1 cellular context compared by ENCODE assay signal in genomic region chr4:38815879-38816782, GRCh38.
A peak's percentile ranks its signal among the peaks of the same experiment; 100 is the strongest.
TF ChIP-seq lines count a peak whose summit lies in the region.

No MANE protein-coding gene starts in this region.

TF ChIP-seq in GM12878, 131 proteins besides CTCF, POLR2A, EP300 and RAD21 (continued from another document and continues in another):
- TF ChIP-seq ELK1 (IDR thresholded peaks at IDR 0.05; ENCODE audit: low read depth, low read length) (no peak), CHD4 (IDR thresholded peaks at IDR 0.05) (no peak), ZSCAN29 (IDR thresholded peaks at IDR 0.05) (no peak), BRCA1 (IDR thresholded peaks at IDR 0.05; ENCODE audit: low read depth, low read length) (no peak), FOS (IDR thresholded peaks at IDR 0.05; ENCODE audit: borderline replicate concordance, extremely low read depth, insufficient read length) (no peak), TCF7 (IDR thresholded peaks at IDR 0.05; ENCODE audit: borderline replicate concordance) (no peak), JUND (IDR thresholded peaks at IDR 0.05; ENCODE audit: low read depth, low read length) (0 out of 2 replicates have a peak, but pooled peaks have one; percentile 55), SREBF1 (IDR thresholded peaks at IDR 0.05; ENCODE audit: low read length) (no peak; the same call in 1 of the 2 replicates), BCL3 (IDR thresholded peaks at IDR 0.05; ENCODE audit: borderline replicate concordance, insufficient read depth, low read depth, low read length, poor library complexity, severe bottlenecking) (no peak), STAT3 (IDR thresholded peaks at IDR 0.05; ENCODE audit: low read depth, low read length) (no peak), CUX1 (IDR thresholded peaks at IDR 0.05; ENCODE audit: insufficient replicate concordance, low read depth, low read length) (no peak), MAX (IDR thresholded peaks at IDR 0.05; ENCODE audit: low read depth, low read length) (no peak), NBN (IDR thresholded peaks at IDR 0.05) (no peak; the same call in none of the 2 replicates), ZNF207 (IDR thresholded peaks at IDR 0.05; ENCODE audit: borderline replicate concordance) (no peak), BHLHE40 (IDR thresholded peaks at IDR 0.05; ENCODE audit: borderline replicate concordance in 1 of 2, low read depth in 2 of 2, low read length in 1 of 2) (peak; percentile 40 to 66; a peak in 2 of 4 replicates), ZNF24 (IDR thresholded peaks at IDR 0.05) (peak; percentile 72), PKNOX1 (IDR thresholded peaks at IDR 0.05) (peak; percentile 70), PBX3 (IDR thresholded peaks at IDR 0.05; ENCODE audit: insufficient replicate concordance, low read depth, low read length) (no peak), GATAD2B (conservative IDR thresholded peaks at IDR 0.05; ENCODE audit: low read depth) (peak; percentile 27; the same call in 1 of the 2 replicates), EGR1 (IDR thresholded peaks at IDR 0.05; ENCODE audit: borderline replicate concordance in 1 of 2, low read depth in 2 of 2, low read length in 2 of 2) (no peak), TARDBP (IDR thresholded peaks at IDR 0.05; ENCODE audit: borderline replicate concordance) (no peak), CBFB (IDR thresholded peaks at IDR 0.05; ENCODE audit: low read depth) (peak; percentile 69; the same call in 1 of the 2 replicates), NRF1 (conservative IDR thresholded peaks at IDR 0.05; ENCODE audit: low read depth, low read length) (no peak), NFYA (IDR thresholded peaks at IDR 0.05; ENCODE audit: borderline replicate concordance, low read depth, low read length) (no peak), ATF2 (IDR thresholded peaks at IDR 0.05; ENCODE audit: low read length) (peak; percentile 87), KAT2A (conservative IDR thresholded peaks at IDR 0.05; ENCODE audit: control insufficient read depth, low read depth, low read length) (no peak), MTA3 (IDR thresholded peaks at IDR 0.05; ENCODE audit: borderline replicate concordance, low read length) (no peak), PAX5 (IDR thresholded peaks at IDR 0.05; ENCODE audit: borderline replicate concordance, low read depth, low read length) (no peak), RFX5 (IDR thresholded peaks at IDR 0.05; ENCODE audit: low read depth, low read length) (no peak), ZBTB4 (CRISPR knock-in tag; IDR thresholded peaks at IDR 0.05) (0 out of 2 replicates have a peak, but pooled peaks have one; percentile 27), SREBF2 (IDR thresholded peaks at IDR 0.05; ENCODE audit: low read length) (no peak), PML (IDR thresholded peaks at IDR 0.05; ENCODE audit: low read length) (no peak), WRNIP1 (IDR thresholded peaks at IDR 0.05; ENCODE audit: borderline replicate concordance, low read depth, low read length) (no peak), ATF3 (IDR thresholded peaks at IDR 0.05; ENCODE audit: borderline replicate concordance, extremely low read depth, low read depth, low read length) (no peak), NR2C2 (IDR thresholded peaks at IDR 0.05; ENCODE audit: borderline replicate concordance, control insufficient read depth, insufficient read length, low read depth) (no peak), ATF7 (IDR thresholded peaks at IDR 0.05; ENCODE audit: low read depth) (peak; percentile 98), HDAC2 (IDR thresholded peaks at IDR 0.05) (no peak), MEF2B (IDR thresholded peaks at IDR 0.05; ENCODE audit: partially characterized antibody, poor library complexity, severe bottlenecking) (peak; percentile 48), SRF (IDR thresholded peaks at IDR 0.05; ENCODE audit: low read depth in 2 of 2, low read length in 2 of 2) (no peak), RCOR1 (conservative IDR thresholded peaks at IDR 0.05; ENCODE audit: low read depth, low read length) (no peak), STAT1 (conservative IDR thresholded peaks at IDR 0.05) (no peak), SIN3A (IDR thresholded peaks at IDR 0.05; ENCODE audit: low read depth, low read length) (no peak), IRF3 (IDR thresholded peaks at IDR 0.05) (no peak), BCL11A (IDR thresholded peaks at IDR 0.05; ENCODE audit: low read depth, low read length) (no peak), RUNX3 (IDR thresholded peaks at IDR 0.05; ENCODE audit: low read length) (no peak), SP1 (IDR thresholded peaks at IDR 0.05; ENCODE audit: low read depth, low read length) (no peak), ZNF622 (IDR thresholded peaks at IDR 0.05) (no peak), IRF5 (IDR thresholded peaks at IDR 0.05; ENCODE audit: borderline replicate concordance) (no peak)
